In the genomic region with DNA sequence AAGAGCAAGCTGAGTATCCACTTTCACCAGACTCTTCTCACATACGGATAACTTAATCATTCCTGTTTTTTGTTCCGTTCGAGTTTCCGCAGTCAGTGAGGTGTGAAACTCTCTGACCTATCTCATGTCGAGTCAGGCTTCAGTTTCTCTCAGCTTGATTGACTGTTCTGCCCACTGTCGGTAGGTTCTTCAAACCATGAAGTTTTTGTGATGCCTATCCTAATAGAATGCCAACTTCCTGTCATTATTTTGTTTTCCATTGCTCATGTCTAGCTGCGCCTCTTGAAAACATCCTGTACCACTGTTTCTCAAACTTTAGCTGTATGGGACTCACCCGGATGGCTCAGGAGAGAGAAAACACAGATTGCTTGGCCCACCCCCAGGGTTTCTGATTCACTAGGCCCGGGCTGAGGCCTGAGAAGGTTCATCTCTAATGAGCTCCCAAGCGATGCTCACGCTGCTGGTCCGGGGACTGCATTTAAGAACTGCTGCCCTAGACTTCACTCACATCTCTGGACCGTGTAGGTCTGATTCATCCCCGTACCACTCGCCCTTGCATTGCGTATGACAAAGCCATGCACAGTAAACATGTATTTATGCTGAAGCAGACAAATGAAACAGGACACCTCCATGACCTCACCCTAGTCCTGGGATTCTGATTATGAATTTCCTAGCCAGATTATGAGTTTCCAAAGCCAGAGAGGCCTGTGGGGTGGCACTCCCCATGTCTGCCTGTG, we compare ENCODE assay signal across 18 cellular contexts.
DNase-seq lines count a peak whose midpoint lies in the region.
"Had no signal": no experiment of that assay in that cellular context is flagged by ENCODE, and none has a peak within 500 bp of the region (broad histone marks: within the 10 kb centered on the region; RNA-seq: fewer than 3 reads in every experiment).

No MANE protein-coding gene starts in this region.

- peak; percentile 7 for DNase-seq in NCI-H2029 (lab: John Stamatoyannopoulos, UW)
- no peak for DNase-seq in NCI-H2029 treated with DMSO at 0.1 percent for 48 hours (lab: John Stamatoyannopoulos, UW)
- DNase-seq in HCEC 1CT = peak; percentile 25
- DNase-seq in RKO (ENCODE audit: low spot score) = peak; percentile 32
- DNase-seq in left kidney (ENCODE audit: low read depth, low spot score) = peak; percentile 81
- no peak for DNase-seq in globus pallidus (ENCODE audit: low spot score)
- DNase-seq in NCI-H187 (lab: John Stamatoyannopoulos, UW) = no peak
- no peak for DNase-seq in retina
- DNase-seq: CD4-positive, alpha-beta memory T cell; DND-41; GF-D8; KG1; NCI-H1048; NCI-H1436 treated with DMSO at 0.1 percent for 48 hours; NCI-H510A; NCI-H774; SK-N-SH; T-helper 1 cell had no signal

Comparison
In these comparisons a context has a peak if more than half of its experiments do, and no peak if none do; other contexts are left out.
1. DNase-seq: peak in NCI-H2029 (single experiment), HCEC 1CT (single experiment), RKO (single experiment) and left kidney (single experiment); none in NCI-H2029 treated with DMSO at 0.1 percent for 48 hours (single experiment), globus pallidus (single experiment), NCI-H187 (0 of 2) and retina (single experiment).